ENCODE assay signal across 27 cellular contexts in the genomic region with DNA sequence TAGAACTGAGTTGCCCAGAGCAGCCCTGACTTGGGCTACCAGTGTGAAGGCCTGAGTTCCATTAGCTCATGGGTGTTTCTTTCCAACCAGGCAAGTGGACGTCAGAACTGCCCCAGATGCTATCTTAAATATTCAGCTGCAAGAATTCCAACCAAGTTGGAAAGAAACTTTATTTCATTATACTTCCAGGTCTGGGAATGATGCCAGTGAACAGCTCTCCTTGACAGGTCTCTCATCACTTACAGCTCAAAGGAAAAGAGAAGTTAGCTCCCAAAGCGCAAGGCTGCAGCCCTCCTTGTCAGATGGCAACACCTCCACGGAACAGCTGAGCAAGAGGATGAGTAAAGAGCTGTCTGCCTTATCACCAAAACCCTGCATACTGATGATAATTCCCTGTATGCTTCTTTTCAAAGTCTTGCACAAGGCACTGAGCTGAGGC.
DNase-seq lines count a peak whose midpoint lies in the region; ATAC-seq and TF ChIP-seq lines count a peak whose summit lies in the region.
"Had no signal": no experiment of that assay in that cellular context is flagged by ENCODE, and none has a peak within 500 bp of the region (broad histone marks: within the 10 kb centered on the region; RNA-seq: fewer than 3 reads in every experiment).

No MANE protein-coding gene starts in this region.

- no peaks in the 10 kb centered on the region for H3K36me3 ChIP-seq in cardiac muscle cell
- no peaks in the 10 kb centered on the region for H3K36me3 ChIP-seq in left ventricle myocardium inferior
- H3K36me3 ChIP-seq: BE2C, brain microvascular endothelial cell, lower lobe of right lung, SJSA1, thoracic aorta had no signal

- H3K27me3 ChIP-seq in cardiac muscle cell: no peaks in the 10 kb centered on the region
- H3K27me3 ChIP-seq in left ventricle myocardium inferior (ENCODE audit: low read depth): peaks cover 10% of the 10 kb centered on the region
- H3K27me3 ChIP-seq: BE2C, brain microvascular endothelial cell had no signal

- H3K36me3 Mint-ChIP-seq in nephron (ENCODE audit: low read depth) (no peaks in the 10 kb centered on the region), type B pancreatic cell (peaks cover 8% of the 10 kb centered on the region)

- H3K27ac ChIP-seq in cardiac muscle cell: peak overlapping the region; percentile 55
- H3K27ac ChIP-seq in left ventricle myocardium inferior (replicated peaks): no peak overlapping the region
- H3K27ac ChIP-seq: brain microvascular endothelial cell, coronary artery, GM23248, KMS-11, lower lobe of right lung, SJSA1, thoracic aorta had no signal

- H3K4me1 ChIP-seq in cardiac muscle cell (ENCODE audit: low read depth) (peaks cover 25% of the 10 kb centered on the region), left ventricle myocardium inferior (peaks cover 10% of the 10 kb centered on the region)
- H3K4me1 ChIP-seq: BE2C, SJSA1 had no signal

- H3K27me3 Mint-ChIP-seq in nephron (ENCODE audit: low read depth) (peaks cover 13% of the 10 kb centered on the region), type B pancreatic cell (no peaks in the 10 kb centered on the region)
- H3K27me3 Mint-ChIP-seq: activated CD8-positive, alpha-beta T cell treated with anti-CD3 and anti-CD28 coated beads for 36 hours; effector memory CD8-positive, alpha-beta T cell; stimulated activated memory B cell treated with anti-CD40 and anti-IgM and Interleukin-4, amounts not matched to agents 10 μg/mL and 1 μg/mL and 100 μg/mL, for 72 hours had no signal

- DNase-seq in cardiac muscle cell (ENCODE audit: low read depth in 1 of 2, low spot score in 1 of 2): peak; percentile 46 to 86
- DNase-seq in left ventricle myocardium inferior: no peak
- peak; percentile 40 for DNase-seq in fibroblast of pulmonary artery (ENCODE audit: low read depth)
- DNase-seq in type B pancreatic cell (ENCODE audit: extremely low spot score, unreplicated experiment): no peak
- no peak for DNase-seq in left lobe of liver (ENCODE audit: low spot score)
- no peak for DNase-seq in activated gamma-delta T cell treated with Interleukin-2 at 50 U/mL for 16 hours
- no peak for DNase-seq in activated T-cell treated with anti-CD3 and anti-CD28 coated beads, Interleukin-2, amount 50 U/mL, for 48 hours
- DNase-seq: activated CD4-positive, alpha-beta T cell treated with anti-CD3 and anti-CD28 coated beads for 1 hour; activated CD8-positive, alpha-beta T cell treated with anti-CD3 and anti-CD28 coated beads for 36 hours; BE2C; brain microvascular endothelial cell; effector memory CD8-positive, alpha-beta T cell; GM23248; lower lobe of right lung; NCI-H1417 treated with DMSO at 0.1 percent for 48 hours; NCI-H2081; NCI-H2227 treated with DMSO at 0.1 percent for 48 hours; NCI-H774; stimulated activated CD4-positive, alpha-beta T cell treated with anti-CD3 and anti-CD28 coated beads, Interleukin-4, amount 100 ng/mL, for 4 hours; T-helper 1 cell had no signal

- no peak overlapping the region for H3K4me3 ChIP-seq in cardiac muscle cell
- H3K4me3 ChIP-seq in left ventricle myocardium inferior: no peak overlapping the region
- H3K4me3 ChIP-seq in fibroblast of pulmonary artery (replicated peaks; ENCODE audit: low read depth, low read length): no peak overlapping the region
- H3K4me3 ChIP-seq: coronary artery, GM23248, lower lobe of right lung, SJSA1, thoracic aorta had no signal

- H3K9me3 Mint-ChIP-seq in nephron (peaks cover under 1% of the 10 kb centered on the region), type B pancreatic cell (peaks cover 4% of the 10 kb centered on the region)
- H3K9me3 Mint-ChIP-seq: activated CD8-positive, alpha-beta T cell treated with anti-CD3 and anti-CD28 coated beads for 36 hours; neural crest cell; stimulated activated memory B cell treated with anti-CD40 and anti-IgM and Interleukin-4, amounts not matched to agents 10 μg/mL and 1 μg/mL and 100 μg/mL, for 72 hours had no signal

- TF ChIP-seq CTCF in cardiac muscle cell (IDR thresholded peaks at IDR 0.05; ENCODE audit: low read depth, low read length) (no peak), left ventricle myocardium inferior (IDR thresholded peaks at IDR 0.05; ENCODE audit: borderline replicate concordance) (no peak), fibroblast of pulmonary artery (IDR thresholded peaks at IDR 0.05; ENCODE audit: low read length, missing control alignments) (no peak), nephron (IDR thresholded peaks at IDR 0.05; ENCODE audit: unreplicated experiment in 3 of 3) (no peak), type B pancreatic cell (conservative IDR thresholded peaks at IDR 0.05) (no peak)

- intact Hi-C loops in left ventricle myocardium inferior (cut with micrococcal nuclease): no loop called here

- H3K4me3 Mint-ChIP-seq in nephron (no peak overlapping the region), type B pancreatic cell (no peak overlapping the region)
- H3K4me3 Mint-ChIP-seq: activated CD8-positive, alpha-beta T cell treated with anti-CD3 and anti-CD28 coated beads for 36 hours; effector memory CD8-positive, alpha-beta T cell; neural crest cell; stimulated activated memory B cell treated with anti-CD40 and anti-IgM and Interleukin-4, amounts not matched to agents 10 μg/mL and 1 μg/mL and 100 μg/mL, for 72 hours had no signal

- H3K4me1 Mint-ChIP-seq in nephron (peaks cover 52% of the 10 kb centered on the region), type B pancreatic cell (ENCODE audit: unreplicated experiment) (peaks cover 48% of the 10 kb centered on the region)

- H3K9me3 ChIP-seq in cardiac muscle cell (ENCODE audit: low read depth) (no peaks in the 10 kb centered on the region), left ventricle myocardium inferior (replicated peaks) (no peaks in the 10 kb centered on the region)
- H3K9me3 ChIP-seq: BE2C, lower lobe of right lung, SJSA1, thoracic aorta had no signal

- H3K27ac Mint-ChIP-seq in nephron: peak overlapping the region in 2 of 3 experiments; percentile 56 to 71
- no peak overlapping the region for H3K27ac Mint-ChIP-seq in type B pancreatic cell
- H3K27ac Mint-ChIP-seq: activated CD8-positive, alpha-beta T cell treated with anti-CD3 and anti-CD28 coated beads for 36 hours; effector memory CD8-positive, alpha-beta T cell; stimulated activated memory B cell treated with anti-CD40 and anti-IgM and Interleukin-4, amounts not matched to agents 10 μg/mL and 1 μg/mL and 100 μg/mL, for 72 hours had no signal

- ATAC-seq in left lobe of liver: no peak
- ATAC-seq: activated CD8-positive, alpha-beta T cell treated with anti-CD3 and anti-CD28 coated beads for 36 hours; effector memory CD8-positive, alpha-beta T cell; stimulated activated memory B cell treated with anti-CD40 and anti-IgM and Interleukin-4, amounts not matched to agents 10 μg/mL and 1 μg/mL and 100 μg/mL, for 72 hours had no signal

Comparison
In these comparisons a context has a peak if more than half of its experiments do, and no peak if none do; other contexts are left out.
1. DNase-seq: peak in cardiac muscle cell (2 of 2) and fibroblast of pulmonary artery (single experiment); none in left ventricle myocardium inferior (single experiment), type B pancreatic cell (single experiment), left lobe of liver (single experiment), activated gamma-delta T cell treated with Interleukin-2 at 50 U/mL for 16 hours (single experiment) and activated T-cell treated with anti-CD3 and anti-CD28 coated beads, Interleukin-2, amount 50 U/mL, for 48 hours (0 of 2).